In the genomic region with DNA sequence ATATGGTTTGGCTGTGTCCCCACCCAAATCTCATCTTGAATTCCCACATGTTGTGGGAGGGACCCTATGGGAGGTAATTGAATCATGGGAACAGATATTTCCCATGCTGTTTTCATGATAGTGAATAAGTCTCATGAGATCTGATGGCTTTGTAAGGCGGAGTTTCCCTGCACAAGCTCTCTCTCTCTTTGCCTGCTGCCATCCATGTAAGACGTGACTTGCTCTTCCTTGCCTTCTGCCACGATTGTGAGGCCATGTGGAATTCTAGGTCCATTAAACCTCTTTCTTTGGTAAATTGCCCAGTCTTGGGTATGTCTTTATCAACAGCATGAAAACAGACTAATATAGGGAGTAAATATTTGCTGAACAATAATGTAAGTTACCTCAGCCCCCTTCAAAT, we compare ENCODE assay signal across 2 cellular contexts. TPM values are rescaled to one million over a fixed set of nuclear protein-coding genes. Genes with fewer than 3 reads are reported as not detected.
"Had no signal": no experiment of that assay in that cellular context is flagged by ENCODE, and none has a peak within 500 bp of the region (broad histone marks: within the 10 kb centered on the region; RNA-seq: fewer than 3 reads in every experiment).

No MANE protein-coding gene starts in this region.

RNA-seq across cellular contexts. Expression of a gene that starts 4.2 kb away (rescaled TPM):
- total RNA-seq: G401 had no signal
- polyA plus RNA-seq: GM12878 had no signal
